In the genomic region with DNA sequence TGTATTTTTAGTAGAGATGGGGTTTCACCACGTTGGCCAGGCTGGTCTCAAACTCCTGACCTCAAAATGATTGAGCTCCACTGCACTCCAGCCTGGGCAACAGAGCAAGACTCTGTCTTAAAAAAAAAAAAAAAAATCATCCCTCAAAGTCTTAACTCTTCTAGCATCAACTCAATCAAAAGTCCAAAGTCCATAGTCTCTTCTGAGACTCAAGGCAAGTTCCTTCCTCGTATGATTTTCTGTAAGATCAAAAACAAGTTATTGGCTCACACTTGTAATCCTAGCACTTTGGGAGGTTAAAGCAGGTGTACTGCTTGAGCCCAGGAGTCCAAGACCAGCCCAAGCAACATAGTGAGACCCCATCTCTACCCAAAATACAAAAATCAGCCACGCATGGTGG, we compare ENCODE assay signal across 31 cellular contexts.
"Had no signal": no experiment of that assay in that cellular context is flagged by ENCODE, and none has a peak within 500 bp of the region (broad histone marks: within the 10 kb centered on the region; RNA-seq: fewer than 3 reads in every experiment).

No MANE protein-coding gene starts in this region.

- DNase-seq: activated CD4-positive, alpha-beta memory T cell treated with anti-CD3 and anti-CD28 coated beads, Interleukin-2, amount 10 ng/mL, durations not matched to agents 7 days and 5 days; activated CD4-positive, alpha-beta T cell treated with anti-CD3 and anti-CD28 coated beads for 1 hour; activated CD4-positive, alpha-beta T cell treated with anti-CD3 and anti-CD28 coated beads for 36 hours; activated CD4-positive, alpha-beta T cell treated with anti-CD3 and anti-CD28 coated beads for 48 hours; activated CD4-positive, alpha-beta T cell treated with anti-CD3 and anti-CD28 coated beads, Interleukin-2, amount 10 ng/mL, durations not matched to agents 7 days and 5 days; activated CD4-positive, alpha-beta T cell treated with anti-CD3 and anti-CD28 coated beads, Interleukin-2, amount 50 U/mL, for 48 hours; activated CD4-positive, CD25-positive, alpha-beta regulatory T cell; activated CD8-positive, alpha-beta memory T cell treated with anti-CD3 and anti-CD28 coated beads, Interleukin-2, amount 10 ng/mL, durations not matched to agents 7 days and 5 days; activated CD8-positive, alpha-beta T cell treated with anti-CD3 and anti-CD28 coated beads, Interleukin-2, amount 10 ng/mL, durations not matched to agents 7 days and 5 days; activated effector memory CD4-positive, alpha-beta T cell treated with anti-CD3 and anti-CD28 coated beads, Interleukin-2, amount 50 U/mL, for 16 hours; activated gamma-delta T cell treated with Interleukin-2 at 50 U/mL for 16 hours; activated naive CD4-positive, alpha-beta T cell; activated naive CD4-positive, alpha-beta T cell treated with anti-CD3 and anti-CD28 coated beads for 36 hours; activated naive CD4-positive, alpha-beta T cell treated with anti-CD3 and anti-CD28 coated beads, Interleukin-2, amount 50 U/mL, for 16 hours; activated naive CD8-positive, alpha-beta T cell treated with anti-CD3 and anti-CD28 coated beads for 36 hours; activated T-cell treated with anti-CD3 and anti-CD28 coated beads for 4 hours; activated T-cell treated with anti-CD3 and anti-CD28 coated beads, Interleukin-2, amount 50 U/mL, for 1 hour; activated T-cell treated with anti-CD3 and anti-CD28 coated beads, Interleukin-2, amount 50 U/mL, for 4 hours; activated T-cell treated with anti-CD3 and anti-CD28 coated beads, Interleukin-2, amount 50 U/mL, for 72 hours; amniotic stem cell; aorta; body of pancreas; brain microvascular endothelial cell; central memory CD4-positive, alpha-beta T cell; T-helper 1 cell; T-helper 2 cell; T-helper 9 cell; WERI-Rb-1 had no signal

- H3K27ac ChIP-seq: adrenal gland, body of pancreas, brain microvascular endothelial cell, breast epithelium, WERI-Rb-1 had no signal

- H3K36me3 ChIP-seq: adrenal gland, breast epithelium, WERI-Rb-1 had no signal

- H3K9me3 ChIP-seq: adrenal gland, body of pancreas, breast epithelium had no signal

- ATAC-seq: activated CD4-positive, alpha-beta T cell treated with anti-CD3 and anti-CD28 coated beads for 36 hours; activated CD4-positive, CD25-positive, alpha-beta regulatory T cell treated with anti-CD3 and anti-CD28 coated beads, Interleukin-2, amount 50 U/mL, for 24 hours; activated CD8-positive, alpha-beta memory T cell treated with anti-CD3 and anti-CD28 coated beads, Interleukin-2, amount 10 ng/mL, durations not matched to agents 7 days and 5 days; activated T-cell treated with anti-CD3 and anti-CD28 coated beads, Interleukin-2, amount 50 U/mL, for 4 hours; body of pancreas had no signal

- H3K4me1 ChIP-seq: adrenal gland, body of pancreas, breast epithelium had no signal

- H3K4me3 ChIP-seq: adrenal gland, body of pancreas, breast epithelium had no signal
